In the genomic region with DNA sequence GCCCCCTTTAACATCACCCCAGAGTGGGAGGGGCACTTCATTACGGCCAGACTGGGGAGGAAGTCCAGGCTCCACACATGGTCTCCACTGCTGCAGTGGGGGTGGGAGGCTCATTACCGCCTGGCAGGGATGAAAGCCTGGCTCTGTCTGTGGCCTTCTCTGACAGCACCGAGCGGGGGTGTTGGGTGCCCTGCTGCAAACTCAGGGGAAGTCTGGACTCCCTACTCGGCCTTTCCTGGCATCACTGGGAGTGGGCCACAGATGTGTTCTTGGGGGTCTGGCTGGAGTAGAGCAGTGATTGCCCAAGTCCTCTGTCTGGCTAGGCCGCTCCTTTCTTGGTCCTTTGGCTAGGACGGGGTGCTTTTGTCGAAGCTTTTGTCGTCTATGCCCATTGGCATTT, we compare ENCODE assay signal across 26 cellular contexts. TPM values are rescaled to one million over a fixed set of nuclear protein-coding genes. Genes with fewer than 3 reads are reported as not detected.
"Had no signal": no experiment of that assay in that cellular context is flagged by ENCODE, and none has a peak within 500 bp of the region (broad histone marks: within the 10 kb centered on the region; RNA-seq: fewer than 3 reads in every experiment).

No MANE protein-coding gene starts in this region.

- H3K36me3 ChIP-seq: adrenal gland, MG63, SJCRH30 had no signal

- H3K27ac Mint-ChIP-seq: activated CD4-positive, alpha-beta memory T cell treated with anti-CD3 and anti-CD28 coated beads, Interleukin-2, amount 10 ng/mL, durations not matched to agents 7 days and 5 days; activated CD4-positive, alpha-beta T cell treated with anti-CD3 and anti-CD28 coated beads for 36 hours; activated naive CD8-positive, alpha-beta T cell treated with anti-CD3 and anti-CD28 coated beads, Interleukin-2, amount 10 ng/mL, durations not matched to agents 7 days and 5 days had no signal

- H3K4me1 Mint-ChIP-seq: activated CD4-positive, alpha-beta memory T cell treated with anti-CD3 and anti-CD28 coated beads, Interleukin-2, amount 10 ng/mL, durations not matched to agents 7 days and 5 days; activated CD4-positive, alpha-beta T cell treated with anti-CD3 and anti-CD28 coated beads for 36 hours; activated naive CD8-positive, alpha-beta T cell treated with anti-CD3 and anti-CD28 coated beads, Interleukin-2, amount 10 ng/mL, durations not matched to agents 7 days and 5 days had no signal

- H3K9me3 Mint-ChIP-seq: activated CD4-positive, alpha-beta memory T cell treated with anti-CD3 and anti-CD28 coated beads, Interleukin-2, amount 10 ng/mL, durations not matched to agents 7 days and 5 days; activated naive CD8-positive, alpha-beta T cell treated with anti-CD3 and anti-CD28 coated beads, Interleukin-2, amount 10 ng/mL, durations not matched to agents 7 days and 5 days had no signal

- H3K9me3 ChIP-seq: adrenal gland, MG63, SJCRH30, SK-N-SH had no signal

- H3K27me3 ChIP-seq: adrenal gland, MG63 had no signal

- DNase-seq: activated CD4-positive, alpha-beta memory T cell treated with anti-CD3 and anti-CD28 coated beads, Interleukin-2, amount 10 ng/mL, durations not matched to agents 7 days and 5 days; activated CD4-positive, alpha-beta T cell treated with anti-CD3 and anti-CD28 coated beads for 36 hours; activated CD4-positive, alpha-beta T cell treated with anti-CD3 and anti-CD28 coated beads, Interleukin-2, amount 50 U/mL, for 1 hour; activated naive CD4-positive, alpha-beta T cell treated with anti-CD3 and anti-CD28 coated beads, Interleukin-2, amount 50 U/mL, for 16 hours; activated naive CD8-positive, alpha-beta T cell treated with anti-CD3 and anti-CD28 coated beads, Interleukin-2, amount 10 ng/mL, durations not matched to agents 7 days and 5 days; activated T-cell treated with anti-CD3 and anti-CD28 coated beads for 4 hours; adrenal gland; MG63; NCI-H1105; NCI-H1436; NCI-H1694 treated with DMSO at 0.1 percent for 48 hours; NCI-H2029 treated with DMSO at 0.1 percent for 48 hours; NCI-H345; NCI-H510A; NCI-H526 treated with DMSO at 0.1 percent for 48 hours; NCI-H82; Right ventricle myocardium superior; RPMI8226; SJCRH30; SK-N-SH; T-helper 1 cell had no signal

- H3K36me3 Mint-ChIP-seq: activated naive CD8-positive, alpha-beta T cell treated with anti-CD3 and anti-CD28 coated beads, Interleukin-2, amount 10 ng/mL, durations not matched to agents 7 days and 5 days had no signal

- H3K9ac ChIP-seq: SK-N-SH had no signal

- H3K9me2 ChIP-seq: SK-N-SH had no signal

- H3K4me3 Mint-ChIP-seq: activated CD4-positive, alpha-beta memory T cell treated with anti-CD3 and anti-CD28 coated beads, Interleukin-2, amount 10 ng/mL, durations not matched to agents 7 days and 5 days; activated CD4-positive, alpha-beta T cell treated with anti-CD3 and anti-CD28 coated beads for 36 hours; activated naive CD8-positive, alpha-beta T cell treated with anti-CD3 and anti-CD28 coated beads, Interleukin-2, amount 10 ng/mL, durations not matched to agents 7 days and 5 days had no signal

- H3K4me1 ChIP-seq: SJCRH30 had no signal

- ATAC-seq: activated CD4-positive, alpha-beta T cell treated with anti-CD3 and anti-CD28 coated beads for 36 hours; Panc1 had no signal

- H3K4me3 ChIP-seq: adrenal gland, MG63, SJCRH30 had no signal

- H3K27ac ChIP-seq: adrenal gland, SJCRH30, VCaP had no signal

- H3K4me2 ChIP-seq: SK-N-SH had no signal

RNA-seq across cellular contexts. Expression of a gene that starts 27.1 kb away (rescaled TPM):
- total RNA-seq: activated CD4-positive, alpha-beta memory T cell treated with anti-CD3 and anti-CD28 coated beads, Interleukin-2, amount 10 ng/mL, durations not matched to agents 7 days and 5 days; activated CD4-positive, alpha-beta T cell treated with anti-CD3 and anti-CD28 coated beads for 36 hours; activated CD8-positive, alpha-beta memory T cell treated with anti-CD3 and anti-CD28 coated beads for 36 hours; activated naive CD8-positive, alpha-beta T cell treated with anti-CD3 and anti-CD28 coated beads, Interleukin-2, amount 10 ng/mL, durations not matched to agents 7 days and 5 days; OCI-LY7; Right ventricle myocardium superior; SJCRH30; T-helper 2 cell treated with Interferon-gamma antibody and Interleukin-4, amounts not matched to agents 100 ng/mL and 5 ng/mL, for 36 hours had no signal

RNA-seq across cellular contexts. Expression of a gene that starts 27.2 kb away (rescaled TPM):
- total RNA-seq: activated CD4-positive, alpha-beta memory T cell treated with anti-CD3 and anti-CD28 coated beads, Interleukin-2, amount 10 ng/mL, durations not matched to agents 7 days and 5 days; activated CD4-positive, alpha-beta T cell treated with anti-CD3 and anti-CD28 coated beads for 36 hours; activated CD8-positive, alpha-beta memory T cell treated with anti-CD3 and anti-CD28 coated beads for 36 hours; activated naive CD8-positive, alpha-beta T cell treated with anti-CD3 and anti-CD28 coated beads, Interleukin-2, amount 10 ng/mL, durations not matched to agents 7 days and 5 days; T-helper 2 cell treated with Interferon-gamma antibody and Interleukin-4, amounts not matched to agents 100 ng/mL and 5 ng/mL, for 36 hours had no signal

RNA-seq across cellular contexts. Expression of a gene that starts 52.1 kb away (rescaled TPM):
- total RNA-seq: activated CD4-positive, alpha-beta memory T cell treated with anti-CD3 and anti-CD28 coated beads, Interleukin-2, amount 10 ng/mL, durations not matched to agents 7 days and 5 days; activated CD4-positive, alpha-beta T cell treated with anti-CD3 and anti-CD28 coated beads for 36 hours; activated CD8-positive, alpha-beta memory T cell treated with anti-CD3 and anti-CD28 coated beads for 36 hours; activated naive CD8-positive, alpha-beta T cell treated with anti-CD3 and anti-CD28 coated beads, Interleukin-2, amount 10 ng/mL, durations not matched to agents 7 days and 5 days; OCI-LY7; T-helper 2 cell treated with Interferon-gamma antibody and Interleukin-4, amounts not matched to agents 100 ng/mL and 5 ng/mL, for 36 hours had no signal
